In the genomic region with DNA sequence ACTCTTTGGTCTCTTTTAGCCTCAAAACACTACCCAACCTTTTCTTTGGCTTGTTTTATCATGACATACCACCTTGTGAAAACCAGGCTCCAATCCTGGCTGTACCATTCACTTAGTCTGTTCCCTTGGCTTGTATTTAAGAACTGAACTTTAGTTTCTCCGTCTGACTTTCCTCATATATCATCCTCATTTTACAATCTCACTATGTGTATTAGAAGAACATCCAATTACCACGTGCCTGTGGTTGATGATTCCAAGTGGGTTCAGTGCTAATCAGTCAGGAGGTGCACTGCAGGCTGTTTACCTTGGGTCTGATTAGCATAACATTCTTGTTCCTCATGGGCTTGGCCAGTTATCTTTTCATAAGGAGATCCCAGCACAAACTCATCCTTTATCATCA, we compare ENCODE assay signal across 1 cellular context.
TF ChIP-seq lines count a peak whose summit lies in the region.

No MANE protein-coding gene starts in this region.

TF ChIP-seq in GM12878, 131 proteins besides CTCF, POLR2A, EP300 and RAD21:
- TF ChIP-seq, protein P1, sequence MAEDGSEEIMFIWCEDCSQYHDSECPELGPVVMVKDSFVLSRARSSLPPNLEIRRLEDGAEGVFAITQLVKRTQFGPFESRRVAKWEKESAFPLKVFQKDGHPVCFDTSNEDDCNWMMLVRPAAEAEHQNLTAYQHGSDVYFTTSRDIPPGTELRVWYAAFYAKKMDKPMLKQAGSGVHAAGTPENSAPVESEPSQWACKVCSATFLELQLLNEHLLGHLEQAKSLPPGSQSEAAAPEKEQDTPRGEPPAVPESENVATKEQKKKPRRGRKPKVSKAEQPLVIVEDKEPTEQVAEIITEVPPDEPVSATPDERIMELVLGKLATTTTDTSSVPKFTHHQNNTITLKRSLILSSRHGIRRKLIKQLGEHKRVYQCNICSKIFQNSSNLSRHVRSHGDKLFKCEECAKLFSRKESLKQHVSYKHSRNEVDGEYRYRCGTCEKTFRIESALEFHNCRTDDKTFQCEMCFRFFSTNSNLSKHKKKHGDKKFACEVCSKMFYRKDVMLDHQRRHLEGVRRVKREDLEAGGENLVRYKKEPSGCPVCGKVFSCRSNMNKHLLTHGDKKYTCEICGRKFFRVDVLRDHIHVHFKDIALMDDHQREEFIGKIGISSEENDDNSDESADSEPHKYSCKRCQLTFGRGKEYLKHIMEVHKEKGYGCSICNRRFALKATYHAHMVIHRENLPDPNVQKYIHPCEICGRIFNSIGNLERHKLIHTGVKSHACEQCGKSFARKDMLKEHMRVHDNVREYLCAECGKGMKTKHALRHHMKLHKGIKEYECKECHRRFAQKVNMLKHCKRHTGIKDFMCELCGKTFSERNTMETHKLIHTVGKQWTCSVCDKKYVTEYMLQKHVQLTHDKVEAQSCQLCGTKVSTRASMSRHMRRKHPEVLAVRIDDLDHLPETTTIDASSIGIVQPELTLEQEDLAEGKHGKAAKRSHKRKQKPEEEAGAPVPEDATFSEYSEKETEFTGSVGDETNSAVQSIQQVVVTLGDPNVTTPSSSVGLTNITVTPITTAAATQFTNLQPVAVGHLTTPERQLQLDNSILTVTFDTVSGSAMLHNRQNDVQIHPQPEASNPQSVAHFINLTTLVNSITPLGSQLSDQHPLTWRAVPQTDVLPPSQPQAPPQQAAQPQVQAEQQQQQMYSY (CRISPR knock-in tag; IDR thresholded peaks at IDR 0.05), result no peak
- TF ChIP-seq MEF2B (IDR thresholded peaks at IDR 0.05; ENCODE audit: partially characterized antibody, poor library complexity, severe bottlenecking), result no peak
- TF ChIP-seq LARP7 (IDR thresholded peaks at IDR 0.05), result no peak
- no peak for TF ChIP-seq MYC (IDR thresholded peaks at IDR 0.05; ENCODE audit: insufficient read depth, insufficient read length, insufficient replicate concordance, low read length, severe bottlenecking)
- no peak for TF ChIP-seq MXI1 (IDR thresholded peaks at IDR 0.05; ENCODE audit: low read depth, low read length)
- no peak for TF ChIP-seq RB1 (IDR thresholded peaks at IDR 0.05; ENCODE audit: borderline replicate concordance)
TF ChIP-seq in GM12878: peak in this region for 0.
